ENCODE assay signal across 11 cellular contexts in the genomic region with DNA sequence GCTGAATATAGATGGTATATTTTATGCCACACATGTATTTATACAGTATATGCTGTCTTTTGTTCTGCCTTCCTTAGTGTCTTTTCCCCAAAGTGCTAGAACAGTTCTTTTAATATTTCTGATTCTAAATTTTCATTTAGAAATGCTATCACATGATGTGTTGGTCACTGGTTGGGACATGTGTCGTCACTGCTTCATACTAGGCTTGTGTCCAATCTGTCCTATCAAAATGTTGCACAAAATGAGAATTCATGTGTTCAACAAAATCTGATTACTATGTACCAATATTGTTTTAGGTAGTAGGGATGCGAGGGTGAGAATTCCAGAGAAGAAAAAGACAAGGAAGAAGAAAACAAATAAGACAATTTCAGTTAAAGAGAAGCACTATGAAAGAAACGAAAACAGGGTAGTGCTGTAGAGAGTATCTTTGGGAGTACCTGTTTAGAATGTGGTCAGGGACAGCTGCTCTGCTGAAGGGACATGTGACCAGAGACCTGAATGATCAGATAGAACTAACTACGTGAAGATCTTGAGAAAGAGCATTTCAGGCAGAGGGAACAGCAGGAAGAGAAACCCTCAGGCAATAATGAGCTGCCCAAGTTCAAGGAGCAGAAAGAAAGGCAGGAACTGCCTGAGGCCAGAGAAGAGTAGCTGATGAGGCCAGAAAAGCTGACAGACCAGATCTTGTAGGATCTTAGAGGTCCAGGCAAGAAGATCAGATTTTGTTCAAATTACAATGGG. TPM values are rescaled to one million over a fixed set of nuclear protein-coding genes. Genes with fewer than 3 reads are reported as not detected.
DNase-seq lines count a peak whose midpoint lies in the region; ATAC-seq and TF ChIP-seq lines count a peak whose summit lies in the region.
"Had no signal": no experiment of that assay in that cellular context is flagged by ENCODE, and none has a peak within 500 bp of the region (broad histone marks: within the 10 kb centered on the region; RNA-seq: fewer than 3 reads in every experiment).

No MANE protein-coding gene starts in this region.

- H3K27me3 Mint-ChIP-seq in activated CD8-positive, alpha-beta T cell treated with anti-CD3 and anti-CD28 coated beads for 36 hours = peaks cover 2% of the 10 kb centered on the region

- H3K56ac ChIP-seq in mesendoderm (ENCODE audit: low read length) = no peak overlapping the region

- no peaks in the 10 kb centered on the region for H3K36me3 ChIP-seq in mesendoderm (ENCODE audit: control insufficient read depth, insufficient read depth, low read length)

- no peak overlapping the region for H3K4me3 Mint-ChIP-seq in activated CD8-positive, alpha-beta T cell treated with anti-CD3 and anti-CD28 coated beads for 36 hours
- H3K4me3 Mint-ChIP-seq: activated CD4-positive, alpha-beta T cell treated with anti-CD3 and anti-CD28 coated beads, Interleukin-2, amount 10 ng/mL, durations not matched to agents 24 days and 14 days had no signal

- TF ChIP-seq CTCF in NB4 (IDR thresholded peaks at IDR 0.05; ENCODE audit: low read depth, low read length) (no peak), GM20000 (IDR thresholded peaks at IDR 0.05; ENCODE audit: extremely low read depth, missing control alignments) (no peak)
- no peak for TF ChIP-seq CTCF in activated CD8-positive, alpha-beta T cell treated with anti-CD3 and anti-CD28 coated beads for 36 hours (IDR thresholded peaks at IDR 0.05)

- intact Hi-C loops in activated CD8-positive, alpha-beta T cell treated with anti-CD3 and anti-CD28 coated beads for 36 hours (cut with micrococcal nuclease) = loop anchor here (5.0 to 10.0 kb wide), 3 partner anchors 59 to 461 kb away; a partner anchor contains a TSS

- no peaks in the 10 kb centered on the region for H3K36me3 Mint-ChIP-seq in activated CD8-positive, alpha-beta T cell treated with anti-CD3 and anti-CD28 coated beads for 36 hours (ENCODE audit: low read depth)

- H3K27ac ChIP-seq in mesendoderm (ENCODE audit: low read depth, low read length) = no peak overlapping the region

- CTCF ChIA-PET in activated CD8-positive, alpha-beta T cell treated with anti-CD3 and anti-CD28 coated beads for 36 hours (lab: Charles Lee) = interaction anchor here (1.1 to 1.7 kb wide), 4 partner anchors 13 to 77 kb away, joined by 3 to 15 read pairs (median 5); no protein-coding TSS in a partner anchor

- H2BK5ac ChIP-seq in mesendoderm (ENCODE audit: low read length) = no peak overlapping the region

- no peak overlapping the region for H2BK120ac ChIP-seq in mesendoderm (ENCODE audit: low read depth, low read length)

- H4K5ac ChIP-seq in mesendoderm (ENCODE audit: low read length) = no peak overlapping the region

- no peaks in the 10 kb centered on the region for H3K79me2 ChIP-seq in mesendoderm (ENCODE audit: control insufficient read depth, insufficient read depth, low read length)

- TF ChIP-seq POLR2A in NB4 (IDR thresholded peaks at IDR 0.05; ENCODE audit: extremely low read depth, insufficient read length) = no peak

- WGBS in mesendoderm (ENCODE audit: extremely low coverage, insufficient coverage, low lambda C conversion rate) = no CpG with 5 or more reads among the region's 4 CpGs

- no peak overlapping the region for H3K27ac Mint-ChIP-seq in activated CD8-positive, alpha-beta T cell treated with anti-CD3 and anti-CD28 coated beads for 36 hours
- H3K27ac Mint-ChIP-seq: activated CD4-positive, alpha-beta T cell treated with anti-CD3 and anti-CD28 coated beads, Interleukin-2, amount 10 ng/mL, durations not matched to agents 24 days and 14 days had no signal

- no peaks in the 10 kb centered on the region for H3K27me3 ChIP-seq in mesendoderm (ENCODE audit: insufficient read depth, low read length, poor library complexity)

- H3K4me1 Mint-ChIP-seq in activated CD8-positive, alpha-beta T cell treated with anti-CD3 and anti-CD28 coated beads for 36 hours (ENCODE audit: low read depth) = peaks cover 33% of the 10 kb centered on the region

- no peak overlapping the region for H2BK15ac ChIP-seq in mesendoderm (replicated peaks; ENCODE audit: low read depth)

- in situ Hi-C loops in G401 (cut with HindIII; ENCODE audit: low sequenced_read_pairs) = no loop called here

- H3K4ac ChIP-seq in mesendoderm (ENCODE audit: low read depth, low read length) = no peak overlapping the region

- H3K4me2 ChIP-seq in mesendoderm (ENCODE audit: low read length) = no peak overlapping the region

- no peak overlapping the region for H2AK5ac ChIP-seq in mesendoderm (ENCODE audit: low read length)

- H4K8ac ChIP-seq in mesendoderm (ENCODE audit: low read depth, low read length) = no peak overlapping the region

- POLR2A ChIA-PET in activated CD8-positive, alpha-beta T cell treated with anti-CD3 and anti-CD28 coated beads for 36 hours (lab: Charles Lee) = interaction anchor here (1.3 kb wide), 1 partner anchor 22 kb away, joined by 3 read pairs; no protein-coding TSS in a partner anchor

- H3K4me1 ChIP-seq in mesendoderm (ENCODE audit: control insufficient read depth, low read depth, low read length) = no peaks in the 10 kb centered on the region

- peak overlapping the region; percentile 88 for H3K4me3 ChIP-seq in NB4 (ENCODE audit: low read depth, low read length)
- no peak overlapping the region for H3K4me3 ChIP-seq in mesendoderm (ENCODE audit: low read length)

- DNase-seq in NB4 (ENCODE audit: low read depth) (peak; percentile 38), mesendoderm (peak; percentile 82), GM20000 (ENCODE audit: low spot score) (no peak), Ammon's horn (ENCODE audit: low spot score) (no peak), G401 (ENCODE audit: low spot score) (no peak)
- no peak for DNase-seq in activated CD8-positive, alpha-beta T cell treated with anti-CD3 and anti-CD28 coated beads for 36 hours
- DNase-seq: activated CD4-positive, alpha-beta T cell treated with anti-CD3 and anti-CD28 coated beads, Interleukin-2, amount 10 ng/mL, durations not matched to agents 24 days and 14 days; NCI-H1436 treated with DMSO at 0.1 percent for 48 hours had no signal

- H3K18ac ChIP-seq in mesendoderm (ENCODE audit: low read length) = no peak overlapping the region

- no peak overlapping the region for H3K9ac ChIP-seq in mesendoderm (ENCODE audit: low read length)

- H3K9me3 Mint-ChIP-seq in activated CD8-positive, alpha-beta T cell treated with anti-CD3 and anti-CD28 coated beads for 36 hours = no peaks in the 10 kb centered on the region
- H3K9me3 Mint-ChIP-seq: activated CD4-positive, alpha-beta T cell treated with anti-CD3 and anti-CD28 coated beads, Interleukin-2, amount 10 ng/mL, durations not matched to agents 24 days and 14 days had no signal

- no peaks in the 10 kb centered on the region for H3K79me1 ChIP-seq in mesendoderm (ENCODE audit: low read length)

- no peak overlapping the region for H3K23ac ChIP-seq in mesendoderm (ENCODE audit: low read length)

- ATAC-seq in GM18868 (IDR thresholded peaks at IDR 0.05; ENCODE audit: unreplicated experiment) = peak; percentile 32
- ATAC-seq in HG02642 (IDR thresholded peaks at IDR 0.05; ENCODE audit: poor library complexity, unreplicated experiment) = peak; percentile 44
- no peak for ATAC-seq in activated CD8-positive, alpha-beta T cell treated with anti-CD3 and anti-CD28 coated beads for 36 hours
- ATAC-seq: sciatic nerve had no signal

RNA-seq across cellular contexts. Expression of a gene that starts 1.4 kb away (rescaled TPM):
- polyA plus RNA-seq in mesendoderm (2013, experiment 1 of 2) = not detected
- polyA plus RNA-seq in mesendoderm (2013, experiment 2 of 2) = not detected
- not detected in 2 replicates for total RNA-seq in G401 (2014; rRNA removed; shearing (Covaris generic))
- total RNA-seq in activated CD8-positive, alpha-beta T cell treated with anti-CD3 and anti-CD28 coated beads for 36 hours = under 1 TPM in 1 of 2 experiments, not detected in 1; 0.18 TPM
- total RNA-seq: activated CD4-positive, alpha-beta T cell treated with anti-CD3 and anti-CD28 coated beads, Interleukin-2, amount 10 ng/mL, durations not matched to agents 24 days and 14 days had no signal

RNA-seq across cellular contexts. Expression of a gene that starts 14.0 kb away (rescaled TPM):
- polyA plus RNA-seq in mesendoderm (2013, experiment 1 of 2) = 57.3 TPM
- polyA plus RNA-seq in mesendoderm (2013, experiment 2 of 2) = 57.0 TPM
- total RNA-seq in G401 (2014; rRNA removed; shearing (Covaris generic)) = 126 and 145 TPM in 2 replicates
- total RNA-seq in activated CD8-positive, alpha-beta T cell treated with anti-CD3 and anti-CD28 coated beads for 36 hours = 10 to 100 TPM; 95.2 to 95.6 TPM

Comparison
In these comparisons a context has a peak if more than half of its experiments do, and no peak if none do; other contexts are left out.
1. DNase-seq: peak in NB4 (single experiment) and mesendoderm (single experiment); none in GM20000 (single experiment), Ammon's horn (single experiment), G401 (single experiment) and activated CD8-positive, alpha-beta T cell treated with anti-CD3 and anti-CD28 coated beads for 36 hours (single experiment).